ENCODE assay signal across 8 cellular contexts in genomic region chr22:20183823-20184222, GRCh38. TPM values are rescaled to one million over a fixed set of nuclear protein-coding genes. Genes with fewer than 3 reads are reported as not detected.
"Had no signal": no experiment of that assay in that cellular context is flagged by ENCODE, and none has a peak within 500 bp of the region (broad histone marks: within the 10 kb centered on the region; RNA-seq: fewer than 3 reads in every experiment).

No MANE protein-coding gene starts in this region.

- H3K27ac ChIP-seq: HL-60, KMS-11 had no signal

- DNase-seq: IMR-90, KBM-7, KG1 had no signal

- ATAC-seq: HepG2 had no signal

- H3K9ac ChIP-seq: KMS-11 had no signal

- FAIRE-seq: HepG2, HTR-8/SVneo had no signal

- H3K4me2 ChIP-seq: KMS-11 had no signal

RNA-seq across cellular contexts. Expression of gene CCDC188, which starts 33.0 kb away (rescaled TPM):
- total RNA-seq: HepG2, IMR-90 had no signal
- polyA plus RNA-seq: HepG2, IgD-negative memory B cell had no signal
